9 cellular contexts compared by ENCODE assay signal in genomic region chr6:36139431-36139830, GRCh38. TPM values are rescaled to one million over a fixed set of nuclear protein-coding genes. Genes with fewer than 3 reads are reported as not detected.
DNase-seq lines count a peak whose midpoint lies in the region; ATAC-seq and TF ChIP-seq lines count a peak whose summit lies in the region.
"Had no signal": no experiment of that assay in that cellular context is flagged by ENCODE, and none has a peak within 500 bp of the region (broad histone marks: within the 10 kb centered on the region; RNA-seq: fewer than 3 reads in every experiment).

No MANE protein-coding gene starts in this region.

- H3K4me1 Mint-ChIP-seq in T-cell, result peaks cover 10 to 31% (median 21%) of the 10 kb centered on the region in 3 donors

- H3K27ac Mint-ChIP-seq in T-cell, result peak overlapping the region; percentile 48 to 69
- H3K27ac Mint-ChIP-seq: activated B cell treated with CpG ODN at 0.5 μM for 24 hours had no signal

- peaks cover 38% of the 10 kb centered on the region for H3K36me3 Mint-ChIP-seq in T-cell

- POLR2A ChIA-PET in BJ (lab: Charles Lee) (no interaction called here), T-cell (lab: Charles Lee) (no interaction called here)

- no peaks in the 10 kb centered on the region for H3K27me3 Mint-ChIP-seq in T-cell
- H3K27me3 Mint-ChIP-seq: activated B cell treated with CpG ODN at 0.5 μM for 24 hours had no signal

- DNase-seq in BJ (ENCODE audit: low read depth) (no peak), H7 (peak; percentile 90), T-cell (no peak), iPS-NIHi7 (ENCODE audit: extremely low spot score) (peak; percentile 79), NCI-H2107 (lab: John Stamatoyannopoulos, UW) (no peak), DMS153 (lab: John Stamatoyannopoulos, UW) (no peak), cerebellar cortex (ENCODE audit: low spot score) (no peak)
- DNase-seq: activated B cell treated with CpG ODN at 0.5 μM for 24 hours had no signal

- no peaks in the 10 kb centered on the region for H3K9me3 Mint-ChIP-seq in T-cell
- H3K9me3 Mint-ChIP-seq: activated B cell treated with CpG ODN at 0.5 μM for 24 hours had no signal

- H3K27me3 ChIP-seq in BJ (ENCODE audit: control insufficient read depth, insufficient read depth, low read length), result no peaks in the 10 kb centered on the region
- H3K27me3 ChIP-seq in H7 (ENCODE audit: control insufficient read depth, insufficient read depth, low read length), result no peaks in the 10 kb centered on the region

- ATAC-seq in T-cell (replicated peaks in 1 of 4) (no peak), GM21526 (IDR thresholded peaks at IDR 0.05; ENCODE audit: low FRiP score, unreplicated experiment) (no peak)

- TF ChIP-seq CTCF in BJ (IDR thresholded peaks at IDR 0.05; ENCODE audit: insufficient read depth, low read depth, low read length), result peak; percentile 26

- H3K36me3 ChIP-seq in BJ (ENCODE audit: control insufficient read depth, insufficient read depth, low read length) (no peaks in the 10 kb centered on the region; the same call in 1 of the 2 replicates), H7 (replicated peaks; ENCODE audit: control insufficient read depth, insufficient read depth, low read length) (peaks cover 7% of the 10 kb centered on the region)

- CTCF ChIA-PET in BJ (lab: Yijun Ruan, JAX), result interaction anchor here (1.8 kb wide), 1 partner anchor 202 kb away, joined by 4 read pairs; no protein-coding TSS in a partner anchor
- CTCF ChIA-PET in T-cell (lab: Charles Lee), result no interaction called here

- H3K4me3 ChIP-seq in BJ (ENCODE audit: low read depth, low read length), result no peak overlapping the region
- no peak overlapping the region for H3K4me3 ChIP-seq in H7 (ENCODE audit: insufficient read depth, low read depth, low read length)

- H3K4me3 Mint-ChIP-seq in T-cell, result no peak overlapping the region
- H3K4me3 Mint-ChIP-seq: activated B cell treated with CpG ODN at 0.5 μM for 24 hours had no signal

RNA-seq across cellular contexts. Expression of gene MAPK13, which starts 9.1 kb away (rescaled TPM):
- polyA plus RNA-seq in BJ (2011; rRNA removed), result 2.8 and 3.8 TPM in 2 replicates
- 2.2 and 2.7 TPM in 2 replicates for polyA minus RNA-seq in BJ (2011; rRNA and poly(A)+ RNA removed)
- 3.2 TPM in 2 replicates for total RNA-seq in H7 (2014; rRNA removed; shearing (Covaris generic))
- 10 to 100 TPM; 38.2 to 45.6 (median 44.1) TPM for total RNA-seq in T-cell

RNA-seq across cellular contexts. Expression of gene BRPF3, which starts 57.1 kb away (rescaled TPM):
- polyA plus RNA-seq in BJ (2011; rRNA removed), result 9.2 and 13.2 TPM in 2 replicates
- polyA minus RNA-seq in BJ (2011; rRNA and poly(A)+ RNA removed), result 11.6 and 15.7 TPM in 2 replicates
- total RNA-seq in H7 (2014; rRNA removed; shearing (Covaris generic)), result 12.7 and 15.6 TPM in 2 replicates
- total RNA-seq in T-cell, result 10 to 100 TPM; 33.9 to 38.5 (median 35.7) TPM

Comparison
In these comparisons a context has a peak if more than half of its experiments do, and no peak if none do; other contexts are left out.
1. DNase-seq: peak in H7 (single experiment) and iPS-NIHi7 (single experiment); none in BJ (single experiment), T-cell (0 of 34), NCI-H2107 (single experiment), DMS153 (single experiment) and cerebellar cortex (single experiment).